In genomic region chr10:44033008-44033407, GRCh38 we compare ENCODE assay signal across 27 cellular contexts.
DNase-seq lines count a peak whose midpoint lies in the region; ATAC-seq and TF ChIP-seq lines count a peak whose summit lies in the region.
"Had no signal": no experiment of that assay in that cellular context is flagged by ENCODE, and none has a peak within 500 bp of the region (broad histone marks: within the 10 kb centered on the region; RNA-seq: fewer than 3 reads in every experiment).

No MANE protein-coding gene starts in this region.

- H3K27me3 ChIP-seq in body of pancreas: no peaks in the 10 kb centered on the region
- no peaks in the 10 kb centered on the region for H3K27me3 ChIP-seq in tibial artery
- no peaks in the 10 kb centered on the region for H3K27me3 ChIP-seq in dorsolateral prefrontal cortex
- H3K27me3 ChIP-seq: colonic mucosa, gastrocnemius medialis, left lung had no signal

- no peaks in the 10 kb centered on the region for H3K36me3 ChIP-seq in body of pancreas (replicated peaks in 1 of 2; ENCODE audit: insufficient read depth in 1 of 2, low read depth in 2 of 2)
- H3K36me3 ChIP-seq in tibial artery: no peaks in the 10 kb centered on the region
- H3K36me3 ChIP-seq: colonic mucosa, gastrocnemius medialis, HAP-1, left lung, neutrophil, thoracic aorta had no signal

- H3K27ac ChIP-seq in body of pancreas (peak overlapping the region in 3 of 4 donors; percentile 20 to 36 (median 30)), tibial artery (peak overlapping the region; percentile 58 to 65), dorsolateral prefrontal cortex (no peak overlapping the region)
- H3K27ac ChIP-seq: colonic mucosa, left lung, neutrophil, VCaP had no signal

- 10 to 23% methylated on average over 3 of the region's 3 CpGs for WGBS in body of pancreas, 2 donors

- DNase-seq in HS-5 (ENCODE audit: low read depth) (peak; percentile 30), body of pancreas (no peak), hepatic stellate cell (ENCODE audit: low spot score) (peak; percentile 29), tibial artery (no peak), HCEC 1CT (no peak), dorsolateral prefrontal cortex (no peak)
- DNase-seq: activated CD4-positive, alpha-beta T cell treated with anti-CD3 and anti-CD28 coated beads for 4 hours; activated gamma-delta T cell treated with Interleukin-2 at 50 U/mL for 16 hours; activated naive CD8-positive, alpha-beta T cell treated with anti-CD3 and anti-CD28 coated beads, Interleukin-2, amount 50 U/mL, for 24 hours; CD4-positive, alpha-beta memory T cell; colonic mucosa; effector memory CD4-positive, alpha-beta T cell; hippocampal formation; Kasumi-1; left lung; mesenchymal stem cell; MV-4-11; NCI-H146; SHP77; stimulated activated naive CD4-positive, alpha-beta T cell treated with Interleukin-2 at 50 U/mL for 16 hours had no signal

- TF ChIP-seq POLR2A in body of pancreas (IDR thresholded peaks at IDR 0.05): no peak

- ATAC-seq in body of pancreas (no peak), GM21528 (IDR thresholded peaks at IDR 0.05; ENCODE audit: low FRiP score, unreplicated experiment) (no peak), HG03039 (IDR thresholded peaks at IDR 0.05; ENCODE audit: unreplicated experiment) (no peak)
- ATAC-seq: activated naive CD8-positive, alpha-beta T cell treated with anti-CD3 and anti-CD28 coated beads, Interleukin-2, amount 50 U/mL, for 24 hours; left lung had no signal

- H3K9me3 ChIP-seq in body of pancreas: no peaks in the 10 kb centered on the region
- no peaks in the 10 kb centered on the region for H3K9me3 ChIP-seq in tibial artery
- H3K9me3 ChIP-seq: colonic mucosa, gastrocnemius medialis, HAP-1, left lung, neutrophil, thoracic aorta had no signal

- no peak overlapping the region for H3K4me3 ChIP-seq in body of pancreas
- no peak overlapping the region for H3K4me3 ChIP-seq in tibial artery
- no peak overlapping the region for H3K4me3 ChIP-seq in dorsolateral prefrontal cortex
- H3K4me3 ChIP-seq: colonic mucosa, gastrocnemius medialis, HAP-1, left lung, thoracic aorta had no signal

- intact Hi-C loops in body of pancreas (cut with DNase I): no loop called here
- intact Hi-C loops in tibial artery (cut with DNase I; ENCODE audit: low total_unique reads): no loop called here
- intact Hi-C loops in dorsolateral prefrontal cortex (cut with DNase I): no loop called here

- H3K4me1 ChIP-seq in body of pancreas (peaks cover 31% of the 10 kb centered on the region), tibial artery (peaks cover 4 to 36% (median 19%) of the 10 kb centered on the region in 4 donors)
- H3K4me1 ChIP-seq: colonic mucosa, gastrocnemius medialis, HAP-1, left lung had no signal

- TF ChIP-seq CTCF in body of pancreas (IDR thresholded peaks at IDR 0.05): no peak
- no peak for TF ChIP-seq CTCF in tibial artery (IDR thresholded peaks at IDR 0.05)
- no peak for TF ChIP-seq CTCF in dorsolateral prefrontal cortex (IDR thresholded peaks at IDR 0.05 in 54 of 56, conservative IDR thresholded peaks at IDR 0.05 in 2 of 56; ENCODE audit: low read depth in 1 of 56, partially characterized antibody in 56 of 56)

Comparison
In these comparisons a context has a peak if more than half of its experiments do, and no peak if none do; other contexts are left out.
1. DNase-seq: peak in HS-5 (single experiment) and hepatic stellate cell (single experiment); none in body of pancreas (0 of 4), tibial artery (0 of 2), HCEC 1CT (single experiment) and dorsolateral prefrontal cortex (0 of 10).
2. H3K27ac ChIP-seq: peak in body of pancreas (3 of 4) and tibial artery (2 of 2); none in dorsolateral prefrontal cortex (0 of 59).